ENCODE assay signal across 8 cellular contexts in the genomic region with DNA sequence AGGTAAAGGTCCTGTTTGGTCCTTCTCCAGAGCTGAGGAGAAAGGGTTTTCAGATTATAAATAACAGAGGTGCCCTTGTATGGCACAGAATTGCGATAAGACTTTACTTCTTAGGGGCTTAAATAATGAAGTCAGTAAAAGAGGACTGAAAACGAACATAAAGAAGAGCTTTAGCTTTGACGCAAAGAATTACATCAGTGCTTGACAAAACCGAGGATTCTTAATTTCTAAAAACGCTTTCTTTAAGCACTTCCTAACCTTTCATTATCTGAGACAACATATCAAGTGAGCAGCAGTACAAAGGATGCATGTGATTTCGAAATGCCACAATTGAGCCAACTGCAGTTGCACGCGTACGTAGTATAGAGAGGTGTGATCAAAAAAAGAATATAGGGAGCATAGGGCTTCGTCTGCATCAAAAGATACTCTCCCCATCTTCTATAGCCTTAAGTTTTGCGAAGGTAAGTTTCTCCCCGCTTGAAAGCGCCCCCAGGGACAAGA. TPM values are rescaled to one million over a fixed set of nuclear protein-coding genes. Genes with fewer than 3 reads are reported as not detected.
DNase-seq lines count a peak whose midpoint lies in the region; ATAC-seq and TF ChIP-seq lines count a peak whose summit lies in the region.

No MANE protein-coding gene starts in this region.

- ATAC-seq in lower lobe of right lung (peak in 1 of 2 donors; percentile 0), upper lobe of right lung (no peak), HG02610 (IDR thresholded peaks at IDR 0.05; ENCODE audit: unreplicated experiment) (no peak)

- H3K36me3 Mint-ChIP-seq in IgD-negative memory B cell, result peaks cover 3% of the 10 kb centered on the region

- TF ChIP-seq CTCF in AG04449 (IDR thresholded peaks at IDR 0.05; ENCODE audit: insufficient read depth, low read length, missing control alignments), result no peak
- TF ChIP-seq CTCF in astrocyte of the cerebellum (IDR thresholded peaks at IDR 0.05; ENCODE audit: low read depth, low read length, missing control alignments), result no peak
- TF ChIP-seq CTCF in lower lobe of right lung (IDR thresholded peaks at IDR 0.05), result no peak
- TF ChIP-seq CTCF in upper lobe of right lung (IDR thresholded peaks at IDR 0.05), result no peak

- peak overlapping the region; percentile 99 for H3K27ac Mint-ChIP-seq in IgD-negative memory B cell

- no peaks in the 10 kb centered on the region for H3K9me3 ChIP-seq in lower lobe of right lung
- H3K9me3 ChIP-seq in upper lobe of right lung, result no peaks in the 10 kb centered on the region

- intact Hi-C loops in lower lobe of right lung (cut with DNase I), result no loop called here
- intact Hi-C loops in upper lobe of right lung (cut with DNase I), result no loop called here

- CTCF ChIA-PET in AG04449 (lab: Yijun Ruan, JAX), result interaction anchor here (0.9 to 1.3 kb wide), 3 partner anchors 74 to 231 kb away, joined by 3 to 5 read pairs (median 3); no protein-coding TSS in a partner anchor

- H3K4me1 Mint-ChIP-seq in IgD-negative memory B cell, result peaks cover 16 to 21% (median 17%) of the 10 kb centered on the region in 3 donors

- no peaks in the 10 kb centered on the region for H3K27me3 Mint-ChIP-seq in IgD-negative memory B cell

- H3K4me1 ChIP-seq in lower lobe of right lung (peaks cover 32% of the 10 kb centered on the region), upper lobe of right lung (no peaks in the 10 kb centered on the region)

- peaks cover 2% of the 10 kb centered on the region for H3K36me3 ChIP-seq in lower lobe of right lung
- peaks cover 3% of the 10 kb centered on the region for H3K36me3 ChIP-seq in upper lobe of right lung

- H3K4me3 ChIP-seq in AG04449 (ENCODE audit: low read depth, low read length) (peak overlapping the region; percentile 68), astrocyte of the cerebellum (ENCODE audit: low read depth, low read length) (peak overlapping the region; percentile 76), lower lobe of right lung (peak overlapping the region; percentile 90), upper lobe of right lung (peak overlapping the region; percentile 90)

- peak overlapping the region; percentile 93 to 95 (median 94) for H3K4me3 Mint-ChIP-seq in IgD-negative memory B cell

- no peaks in the 10 kb centered on the region for H3K9me3 Mint-ChIP-seq in IgD-negative memory B cell

- H3K27me3 ChIP-seq in lower lobe of right lung (ENCODE audit: low read depth) (no peaks in the 10 kb centered on the region), upper lobe of right lung (no peaks in the 10 kb centered on the region)

- DNase-seq in AG04449 (ENCODE audit: low read depth, low spot score), result no peak
- no peak for DNase-seq in astrocyte of the cerebellum (ENCODE audit: low read depth)
- DNase-seq in lower lobe of right lung, result no peak
- no peak for DNase-seq in upper lobe of right lung
- DNase-seq in NCI-H446 treated with DMSO at 0.1 percent for 48 hours (lab: John Stamatoyannopoulos, UW), result no peak
- no peak for DNase-seq in GM19238 (ENCODE audit: insufficient read length, low spot score)

- POLR2A ChIA-PET in AG04449 (lab: Yijun Ruan, JAX), result no interaction called here

- in situ Hi-C loops in astrocyte of the cerebellum (cut with HindIII; ENCODE audit: low sequenced_read_pairs), result no loop called here

- H3K27ac ChIP-seq in lower lobe of right lung, result peak overlapping the region; percentile 100
- H3K27ac ChIP-seq in upper lobe of right lung, result peak overlapping the region; percentile 99

RNA-seq across cellular contexts. Expression of a gene that starts 0.8 kb away (rescaled TPM):
- polyA plus RNA-seq in IgD-negative memory B cell, result 69.5 TPM
- total RNA-seq in lower lobe of right lung (57.6 TPM), upper lobe of right lung (55.6 TPM)
